ENCODE assay signal across 1 cellular context in the genomic region with DNA sequence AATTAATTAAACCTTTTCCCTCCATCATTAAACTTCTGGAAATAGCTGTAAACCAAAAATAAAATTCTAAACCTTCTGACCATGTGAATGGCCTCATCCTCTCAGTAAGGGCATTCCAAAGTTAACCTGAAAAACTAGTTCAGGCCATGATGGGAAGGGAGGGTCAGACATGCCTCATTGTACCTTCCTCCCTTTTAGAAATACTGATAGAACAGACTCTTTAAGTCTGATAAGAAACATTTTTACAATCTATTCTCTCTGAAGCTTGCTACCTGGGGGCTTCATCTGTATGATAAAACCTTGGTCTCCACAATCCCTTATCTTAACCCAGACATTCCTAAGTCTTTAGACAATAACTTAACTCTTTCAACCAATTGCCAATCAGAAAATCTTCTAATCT. TPM values are rescaled to one million over a fixed set of nuclear protein-coding genes. Genes with fewer than 3 reads are reported as not detected.
"Had no signal": no experiment of that assay in that cellular context is flagged by ENCODE, and none has a peak within 500 bp of the region (broad histone marks: within the 10 kb centered on the region; RNA-seq: fewer than 3 reads in every experiment).

No MANE protein-coding gene starts in this region.

RNA-seq across cellular contexts. Expression of gene LIFR, which starts 43.3 kb away (rescaled TPM):
- total RNA-seq: naive thymus-derived CD8-positive, alpha-beta T cell had no signal
- polyA plus RNA-seq: naive thymus-derived CD8-positive, alpha-beta T cell had no signal
